ENCODE assay signal across 8 cellular contexts in the genomic region with DNA sequence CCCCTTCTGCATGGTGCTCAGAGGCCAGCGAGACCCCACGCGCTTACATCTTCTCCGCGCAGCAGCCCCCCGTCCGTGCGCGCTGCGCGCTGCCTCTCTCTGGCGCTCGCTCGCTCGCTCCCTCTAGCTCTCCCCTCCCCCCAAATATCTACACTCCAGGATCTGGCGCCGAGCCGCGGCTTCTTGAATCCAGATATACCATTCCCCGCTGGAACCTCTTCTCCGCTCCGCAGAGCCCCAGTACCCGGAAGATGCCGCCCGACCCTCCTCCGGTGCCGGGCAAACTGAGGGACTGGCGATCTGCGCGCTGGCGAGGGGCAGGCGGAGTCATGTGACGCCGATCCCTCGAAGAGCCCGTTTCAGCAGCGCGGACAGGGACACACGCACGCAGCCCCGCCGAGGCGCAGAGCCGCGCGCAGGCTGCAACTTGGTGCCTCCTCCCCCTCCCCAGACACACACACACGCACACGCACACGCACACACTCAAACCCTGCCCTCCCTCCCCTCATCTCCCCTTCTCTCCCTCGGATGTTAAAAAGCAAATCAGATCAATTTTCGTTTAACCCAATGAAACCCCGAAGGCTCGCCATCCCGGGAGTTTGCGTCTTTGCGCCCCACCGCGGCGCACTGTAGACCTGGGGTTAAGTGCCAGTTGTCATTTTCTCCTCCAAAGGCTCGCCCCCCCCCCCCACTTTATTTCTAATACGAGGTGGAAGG.
DNase-seq lines count a peak whose midpoint lies in the region; ATAC-seq lines count a peak whose summit lies in the region.

TSS of gene RASGRF1 (minus strand) at position 294 of the 717 bp plus-strand sequence. CDS start at position 12, 282 bp downstream.

- H3K4me1 ChIP-seq in subcutaneous abdominal adipose tissue (ENCODE audit: control insufficient read depth in 5 of 5, insufficient read depth in 5 of 5, low read length in 5 of 5): peaks cover 0 to 26% (median 21%) of the 10 kb centered on the region in 5 donors

- H3K9me3 Mint-ChIP-seq in activated naive CD8-positive, alpha-beta T cell treated with anti-CD3 and anti-CD28 coated beads, Interleukin-2, amount 50 U/mL, for 24 hours: no peaks in the 10 kb centered on the region

- no peak within 1 kb of the TSS for H3K9ac ChIP-seq in subcutaneous abdominal adipose tissue (ENCODE audit: low read length in 5 of 5)

- H3K4me1 Mint-ChIP-seq in activated naive CD8-positive, alpha-beta T cell treated with anti-CD3 and anti-CD28 coated beads, Interleukin-2, amount 50 U/mL, for 24 hours: peaks cover 11% of the 10 kb centered on the region

- H3K27ac Mint-ChIP-seq in activated naive CD8-positive, alpha-beta T cell treated with anti-CD3 and anti-CD28 coated beads, Interleukin-2, amount 50 U/mL, for 24 hours: no peak within 1 kb of the TSS

- no peaks in the 10 kb centered on the region for H3K9me3 ChIP-seq in subcutaneous abdominal adipose tissue (ENCODE audit: control insufficient read depth in 5 of 5, low read length in 5 of 5)

- H3K36me3 Mint-ChIP-seq in activated naive CD8-positive, alpha-beta T cell treated with anti-CD3 and anti-CD28 coated beads, Interleukin-2, amount 50 U/mL, for 24 hours (ENCODE audit: low read depth): no peaks in the 10 kb centered on the region

- H3K4me3 ChIP-seq in subcutaneous abdominal adipose tissue (ENCODE audit: low read depth in 1 of 5, low read length in 5 of 5): peak within 1 kb of the TSS in 4 of 5 donors; percentile 8 to 32 (median 14)

- no peak for ATAC-seq in activated naive CD8-positive, alpha-beta T cell treated with anti-CD3 and anti-CD28 coated beads, Interleukin-2, amount 50 U/mL, for 24 hours
- ATAC-seq in GM21390 (IDR thresholded peaks at IDR 0.05; ENCODE audit: unreplicated experiment): no peak

- H3K27ac ChIP-seq in layer of hippocampus (ENCODE audit: low read depth, low read length) (peak within 1 kb of the TSS; percentile 18), subcutaneous abdominal adipose tissue (ENCODE audit: low read depth, low read length) (no peak within 1 kb of the TSS)

- H3K4me3 Mint-ChIP-seq in activated naive CD8-positive, alpha-beta T cell treated with anti-CD3 and anti-CD28 coated beads, Interleukin-2, amount 50 U/mL, for 24 hours: peak within 1 kb of the TSS; percentile 32

- no peaks in the 10 kb centered on the region for H3K36me3 ChIP-seq in subcutaneous abdominal adipose tissue (ENCODE audit: control insufficient read depth in 5 of 5, insufficient read depth in 5 of 5, low read length in 5 of 5)

- H3K27me3 ChIP-seq in layer of hippocampus (ENCODE audit: control insufficient read depth, insufficient read depth, low read length) (peaks cover 13% of the 10 kb centered on the region), subcutaneous abdominal adipose tissue (ENCODE audit: control insufficient read depth in 5 of 5, insufficient read depth in 4 of 5, low read length in 5 of 5) (peaks cover 46 to 68% (median 63%) of the 10 kb centered on the region in 5 donors)

- DNase-seq in NCI-H748 (lab: John Stamatoyannopoulos, UW; ENCODE audit: unreplicated experiment) (peak; percentile 55), NCI-H748 treated with DMSO at 0.1 percent for 48 hours (lab: John Stamatoyannopoulos, UW) (no peak), HuH-7 (ENCODE audit: low spot score) (no peak)
- no peak for DNase-seq in activated naive CD8-positive, alpha-beta T cell treated with anti-CD3 and anti-CD28 coated beads, Interleukin-2, amount 50 U/mL, for 24 hours
- no peak for DNase-seq in activated naive CD4-positive, alpha-beta T cell (lab: John Stamatoyannopoulos, UW)

- H3K27me3 Mint-ChIP-seq in activated naive CD8-positive, alpha-beta T cell treated with anti-CD3 and anti-CD28 coated beads, Interleukin-2, amount 50 U/mL, for 24 hours: peaks cover 64% of the 10 kb centered on the region
